In the genomic region with DNA sequence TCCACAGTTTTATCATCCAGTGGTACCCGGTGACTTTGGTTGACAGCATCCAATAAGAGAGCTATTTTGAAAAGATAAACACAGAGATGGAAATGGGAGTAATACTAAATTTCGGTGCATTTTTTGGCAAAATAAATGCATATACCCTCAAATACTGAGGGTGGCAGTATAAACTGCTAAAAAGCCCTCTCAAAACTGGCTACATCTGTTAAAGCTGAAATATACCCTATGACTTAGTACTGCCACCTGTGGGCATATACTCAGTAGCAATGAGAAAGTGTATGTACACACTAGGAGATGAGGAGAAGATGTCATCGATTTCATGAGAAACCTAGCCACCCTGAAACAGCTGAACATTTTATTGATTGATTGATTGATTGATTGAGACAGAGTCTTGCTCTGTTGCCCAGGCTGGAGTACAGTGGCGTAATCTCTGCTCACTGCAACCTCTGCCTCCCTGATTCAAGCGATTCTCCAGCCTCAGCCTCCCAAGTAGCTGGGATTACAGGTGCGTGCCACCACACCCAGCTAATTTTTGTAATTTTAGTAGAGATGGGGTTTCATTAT, we compare ENCODE assay signal across 8 cellular contexts. TPM values are rescaled to one million over a fixed set of nuclear protein-coding genes. Genes with fewer than 3 reads are reported as not detected.
DNase-seq lines count a peak whose midpoint lies in the region; ATAC-seq, FAIRE-seq and TF ChIP-seq lines count a peak whose summit lies in the region.

No MANE protein-coding gene starts in this region.

- H3K9me3 ChIP-seq in endothelial cell of umbilical vein (replicated peaks; ENCODE audit: control insufficient read depth, insufficient read depth, low read length) (no peaks in the 10 kb centered on the region), stomach (no peaks in the 10 kb centered on the region)

- H3K36me3 ChIP-seq in endothelial cell of umbilical vein (ENCODE audit: control insufficient read depth in 2 of 2, extremely low read depth in 1 of 2, insufficient read depth in 2 of 2, low read length in 2 of 2) (no peaks in the 10 kb centered on the region), stomach (no peaks in the 10 kb centered on the region)

- TF ChIP-seq EP300 in stomach (IDR thresholded peaks at IDR 0.05), result no peak

- no peaks in the 10 kb centered on the region for H3K27me3 Mint-ChIP-seq in progenitor cell of endocrine pancreas
- peaks cover 20% of the 10 kb centered on the region for H3K27me3 Mint-ChIP-seq in nephron progenitor cell (ENCODE audit: low read depth, poor library complexity)

- H3K4me3 Mint-ChIP-seq in progenitor cell of endocrine pancreas (ENCODE audit: low read depth) (no peak overlapping the region), nephron progenitor cell (no peak overlapping the region)

- POLR2A ChIA-PET in endothelial cell of umbilical vein (lab: Charles Lee), result interaction anchor here (0.7 kb wide), 1 partner anchor 74 kb away, joined by 3 read pairs; no protein-coding TSS in a partner anchor

- no peak overlapping the region for H3K4me2 ChIP-seq in endothelial cell of umbilical vein (ENCODE audit: insufficient read depth, low read length)

- TF ChIP-seq CTCF in endothelial cell of umbilical vein (IDR thresholded peaks at IDR 0.05; ENCODE audit: extremely low read depth in 1 of 2, insufficient read depth in 1 of 2, low read depth in 1 of 2, low read length in 2 of 2) (peak; percentile 38 to 44), progenitor cell of endocrine pancreas (IDR thresholded peaks at IDR 0.05; ENCODE audit: unreplicated experiment) (peak; percentile 38), nephron progenitor cell (IDR thresholded peaks at IDR 0.05) (no peak), stomach (IDR thresholded peaks at IDR 0.05) (peak in 2 of 7 experiments; percentile 5 to 26)

- dilution Hi-C loops in endothelial cell of umbilical vein (cut with MboI; ENCODE audit: extremely low pct_ligation_motif_present, low sequenced_read_pairs), result no loop called here

- BruUV-seq in endothelial cell of umbilical vein (replicated peaks; lab: Mats Ljungman, UMichigan), result no TSS peak

- FAIRE-seq in endothelial cell of umbilical vein (lab: Jason Lieb, UNC), result peak; percentile 46

- WGBS in stomach, 5 donors, result 60 to 66% (median 64%) methylated on average over 6 of the region's 6 CpGs

- H3K27me3 ChIP-seq in endothelial cell of umbilical vein (ENCODE audit: control insufficient read depth in 2 of 2, insufficient read depth in 2 of 2, low read length in 2 of 2) (no peaks in the 10 kb centered on the region), stomach (no peaks in the 10 kb centered on the region)

- no peaks in the 10 kb centered on the region for H3K9me1 ChIP-seq in endothelial cell of umbilical vein (replicated peaks; ENCODE audit: control insufficient read depth, extremely low read depth, insufficient read depth, low read length)

- H3K27ac ChIP-seq in endothelial cell of umbilical vein (ENCODE audit: insufficient read depth, low read depth, low read length) (no peak overlapping the region), stomach (no peak overlapping the region)

- intact Hi-C loops in endothelial cell of umbilical vein (cut with micrococcal nuclease), result loop anchor here (1.0 kb wide), 2 partner anchors 75 to 170 kb away; no protein-coding TSS in a partner anchor
- intact Hi-C loops in stomach (cut with DNase I; ENCODE audit: low total_unique reads), result no loop called here

- no peaks in the 10 kb centered on the region for H4K20me1 ChIP-seq in endothelial cell of umbilical vein (replicated peaks; ENCODE audit: control insufficient read depth, extremely low read depth, insufficient read depth, low read length)

- DNase-seq in SIG-M5 treated with dmso at 0.1 percent for 504 hours (lab: John Stamatoyannopoulos, UW; ENCODE audit: unreplicated experiment), result peak; percentile 74
- no peak for DNase-seq in SIG-M5 (lab: John Stamatoyannopoulos, UW)
- peak; percentile 86 for DNase-seq in OCI-M1 (lab: John Stamatoyannopoulos, UW)
- DNase-seq in endothelial cell of umbilical vein (ENCODE audit: low read depth, low spot score), result peak; percentile 50
- DNase-seq in progenitor cell of endocrine pancreas (ENCODE audit: low spot score, unreplicated experiment), result no peak
- DNase-seq in nephron progenitor cell, result no peak
- no peak for DNase-seq in stomach

- H3K36me3 Mint-ChIP-seq in progenitor cell of endocrine pancreas (ENCODE audit: insufficient read depth) (no peaks in the 10 kb centered on the region), nephron progenitor cell (ENCODE audit: low read depth) (no peaks in the 10 kb centered on the region)

- H3K4me3 ChIP-seq in endothelial cell of umbilical vein (replicated peaks in 1 of 3; ENCODE audit: insufficient read depth in 1 of 3, low read depth in 1 of 3, low read length in 3 of 3) (no peak overlapping the region), stomach (no peak overlapping the region)

- peaks cover 27% of the 10 kb centered on the region for H3K4me1 Mint-ChIP-seq in progenitor cell of endocrine pancreas (ENCODE audit: low read depth)
- peaks cover 12% of the 10 kb centered on the region for H3K4me1 Mint-ChIP-seq in nephron progenitor cell

- ATAC-seq in HG02973 (IDR thresholded peaks at IDR 0.05; ENCODE audit: unreplicated experiment), result peak; percentile 62

- H3K79me2 ChIP-seq in endothelial cell of umbilical vein (ENCODE audit: control insufficient read depth, insufficient read depth, low read length), result no peaks in the 10 kb centered on the region

- no peak overlapping the region for H2AFZ ChIP-seq in endothelial cell of umbilical vein (ENCODE audit: low read depth, low read length)

- CTCF ChIA-PET in endothelial cell of umbilical vein (lab: Charles Lee), result interaction anchor here (0.6 to 4.2 kb wide), 23 partner anchors 8 to 1374 kb away, joined by 3 to 89 read pairs (median 5); no protein-coding TSS in a partner anchor

- H3K27ac Mint-ChIP-seq in progenitor cell of endocrine pancreas (peak overlapping the region; percentile 93), nephron progenitor cell (no peak overlapping the region)

- no peaks in the 10 kb centered on the region for H3K4me1 ChIP-seq in endothelial cell of umbilical vein (ENCODE audit: control insufficient read depth, extremely low read depth, insufficient read depth, low read length)
- H3K4me1 ChIP-seq in stomach, result peaks cover 0 to 15% (median 7%) of the 10 kb centered on the region in 4 donors

- TF ChIP-seq POLR2A in endothelial cell of umbilical vein (IDR thresholded peaks at IDR 0.05; ENCODE audit: low read depth, low read length) (no peak), stomach (IDR thresholded peaks at IDR 0.05) (no peak)

- H3K9ac ChIP-seq in endothelial cell of umbilical vein (replicated peaks; ENCODE audit: extremely low read depth, insufficient read depth, low read length), result no peak overlapping the region

- H3K9me3 Mint-ChIP-seq in progenitor cell of endocrine pancreas (ENCODE audit: low read depth), result no peaks in the 10 kb centered on the region
- no peaks in the 10 kb centered on the region for H3K9me3 Mint-ChIP-seq in nephron progenitor cell

RNA-seq across cellular contexts. Expression of gene TMEM128, which starts 12.2 kb away (rescaled TPM):
- 11.5 and 13.2 TPM in 2 replicates for total RNA-seq in endothelial cell of umbilical vein
- 21.2 and 23.8 TPM in 2 replicates for polyA plus RNA-seq in endothelial cell of umbilical vein
- 15.4 and 17.6 TPM in 2 replicates for polyA plus RNA-seq in endothelial cell of umbilical vein (2011; cell fraction: cytosol; rRNA removed)
- 8.2 and 10.3 TPM in 2 replicates for polyA plus RNA-seq in endothelial cell of umbilical vein (2011; cell fraction: nucleus; rRNA removed)
- polyA plus RNA-seq in endothelial cell of umbilical vein (2012), result 10.3 and 10.7 TPM in 2 replicates
- 16.0 and 17.6 TPM in 2 replicates for polyA minus RNA-seq in endothelial cell of umbilical vein
- polyA minus RNA-seq in endothelial cell of umbilical vein (2011; cell fraction: cytosol; rRNA and poly(A)+ RNA removed), result 4.8 TPM
- polyA minus RNA-seq in endothelial cell of umbilical vein (2011; cell fraction: nucleus; rRNA and poly(A)+ RNA removed), result 3.2 and 3.4 TPM in 2 replicates
- 22.5 and 24.5 TPM in 2 replicates for total RNA-seq in progenitor cell of endocrine pancreas
- total RNA-seq in stomach, result 10 to 100 TPM in 3 of 5 donors, 1 to 10 TPM in 1, under 1 TPM in 1; 0.29 to 46.3 (median 19.0) TPM
- 10 to 100 TPM; 14.9 to 18.5 (median 18.1) TPM for polyA plus RNA-seq in stomach

RNA-seq across cellular contexts. Expression of gene LYAR, which starts 29.7 kb away (rescaled TPM):
- 24.6 and 27.9 TPM in 2 replicates for total RNA-seq in endothelial cell of umbilical vein
- 2.5 and 4.2 TPM in 2 replicates for polyA plus RNA-seq in endothelial cell of umbilical vein
- polyA plus RNA-seq in endothelial cell of umbilical vein (2011; cell fraction: cytosol; rRNA removed), result 9.6 and 12.4 TPM in 2 replicates
- polyA plus RNA-seq in endothelial cell of umbilical vein (2011; cell fraction: nucleus; rRNA removed), result 5.1 and 10.1 TPM in 2 replicates
- 24.6 and 46.6 TPM in 2 replicates for polyA plus RNA-seq in endothelial cell of umbilical vein (2012)
- polyA minus RNA-seq in endothelial cell of umbilical vein, result 1.1 and 1.5 TPM in 2 replicates
- 6.9 TPM for polyA minus RNA-seq in endothelial cell of umbilical vein (2011; cell fraction: cytosol; rRNA and poly(A)+ RNA removed)
- 1.7 TPM in 2 replicates for polyA minus RNA-seq in endothelial cell of umbilical vein (2011; cell fraction: nucleus; rRNA and poly(A)+ RNA removed)
- 18.7 and 20.4 TPM in 2 replicates for total RNA-seq in progenitor cell of endocrine pancreas
- 10 to 100 TPM in 1 of 5 donors, 1 to 10 TPM in 3, under 1 TPM in 1; 0.87 to 17.4 (median 8.1) TPM for total RNA-seq in stomach
- 10 to 100 TPM in 2 of 3 donors, 1 to 10 TPM in 1; 7.3 to 23.8 (median 13.0) TPM for polyA plus RNA-seq in stomach

RNA-seq across cellular contexts. Expression of gene ZBTB49, which starts 29.8 kb away (rescaled TPM):
- total RNA-seq in endothelial cell of umbilical vein (4.6 and 5.8 TPM in 2 replicates), progenitor cell of endocrine pancreas (10.0 and 12.5 TPM in 2 replicates), stomach (1 to 10 TPM in 3 of 5 donors, under 1 TPM in 1, not detected in 1; 0.29 to 7.6 (median 6.6) TPM)
- polyA plus RNA-seq in endothelial cell of umbilical vein (3.8 TPM in 2 replicates), stomach (1 to 10 TPM; 1.2 to 2.7 (median 2.1) TPM)
- polyA plus RNA-seq in endothelial cell of umbilical vein (2011; cell fraction: cytosol; rRNA removed), result 2.9 and 3.2 TPM in 2 replicates
- polyA plus RNA-seq in endothelial cell of umbilical vein (2011; cell fraction: nucleus; rRNA removed), result 6.6 and 9.2 TPM in 2 replicates
- 2.8 and 3.0 TPM in 2 replicates for polyA plus RNA-seq in endothelial cell of umbilical vein (2012)
- polyA minus RNA-seq in endothelial cell of umbilical vein, result 8.9 and 9.0 TPM in 2 replicates
- polyA minus RNA-seq in endothelial cell of umbilical vein (2011; cell fraction: cytosol; rRNA and poly(A)+ RNA removed), result 0.51 TPM
- polyA minus RNA-seq in endothelial cell of umbilical vein (2011; cell fraction: nucleus; rRNA and poly(A)+ RNA removed), result 6.3 and 10.4 TPM in 2 replicates

RNA-seq across cellular contexts. Expression of gene OTOP1, which starts 33.5 kb away (rescaled TPM):
- not detected in 2 replicates for total RNA-seq in endothelial cell of umbilical vein
- not detected in 2 replicates for polyA plus RNA-seq in endothelial cell of umbilical vein
- polyA plus RNA-seq in endothelial cell of umbilical vein (2011; cell fraction: cytosol; rRNA removed), result not detected in 2 replicates
- polyA plus RNA-seq in endothelial cell of umbilical vein (2011; cell fraction: nucleus; rRNA removed), result not detected in 2 replicates
- polyA plus RNA-seq in endothelial cell of umbilical vein (2012), result not detected in 2 replicates
- polyA minus RNA-seq in endothelial cell of umbilical vein, result not detected in 2 replicates
- polyA minus RNA-seq in endothelial cell of umbilical vein (2011; cell fraction: cytosol; rRNA and poly(A)+ RNA removed), result not detected
- polyA minus RNA-seq in endothelial cell of umbilical vein (2011; cell fraction: nucleus; rRNA and poly(A)+ RNA removed), result not detected in 2 replicates
- total RNA-seq in progenitor cell of endocrine pancreas, result not detected in 2 replicates
- not detected for total RNA-seq in stomach
- polyA plus RNA-seq in stomach, result not detected

Comparison
In these comparisons a context has a peak if more than half of its experiments do, and no peak if none do; other contexts are left out.
1. DNase-seq: peak in SIG-M5 treated with dmso at 0.1 percent for 504 hours (single experiment), OCI-M1 (single experiment) and endothelial cell of umbilical vein (single experiment); none in SIG-M5 (single experiment), progenitor cell of endocrine pancreas (single experiment), nephron progenitor cell (single experiment) and stomach (single experiment).